Comparison of ENCODE assay signal across 10 cellular contexts in the genomic region with DNA sequence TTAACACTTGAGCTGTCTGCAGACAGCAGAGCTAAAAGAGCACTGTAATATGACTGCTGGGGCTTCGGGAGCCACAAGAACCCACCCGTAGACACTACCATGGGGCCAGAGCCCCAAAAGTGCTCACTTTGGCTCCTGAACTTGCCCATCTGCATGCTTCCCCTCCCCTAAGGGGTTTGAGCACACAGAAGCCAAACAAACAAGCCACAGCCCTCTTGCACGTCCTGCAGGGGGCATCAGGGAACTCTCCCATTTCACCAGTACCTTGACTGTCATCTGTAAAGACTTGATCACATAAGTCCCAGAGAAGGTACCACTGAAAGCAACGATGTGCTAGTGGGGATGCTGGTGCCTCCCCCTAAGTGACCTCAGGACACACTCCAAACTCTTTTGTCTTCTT.
DNase-seq lines count a peak whose midpoint lies in the region; ATAC-seq and TF ChIP-seq lines count a peak whose summit lies in the region.
"Had no signal": no experiment of that assay in that cellular context is flagged by ENCODE, and none has a peak within 500 bp of the region (broad histone marks: within the 10 kb centered on the region; RNA-seq: fewer than 3 reads in every experiment).

No MANE protein-coding gene starts in this region.

- H4K20me1 ChIP-seq in fibroblast of lung (ENCODE audit: control insufficient read depth, extremely low read depth, insufficient read depth, low read length) = no peaks in the 10 kb centered on the region

- H3K36me3 ChIP-seq in fibroblast of lung (ENCODE audit: control insufficient read depth, insufficient read depth, low read length) = no peaks in the 10 kb centered on the region

- ATAC-seq in GM18861 (IDR thresholded peaks at IDR 0.05; ENCODE audit: unreplicated experiment) (peak; percentile 74), GM21723 (IDR thresholded peaks at IDR 0.05; ENCODE audit: unreplicated experiment) (no peak), HG03378 (IDR thresholded peaks at IDR 0.05; ENCODE audit: unreplicated experiment) (no peak)
- ATAC-seq: activated T-cell treated with anti-CD3 and anti-CD28 coated beads, Interleukin-2, amount 50 U/mL, for 4 hours; stimulated activated naive CD8-positive, alpha-beta T cell treated with anti-CD3 and anti-CD28 coated beads, Interleukin-15, Interleukin-2, amounts not matched to agents 100 U/mL and 50 U/mL, for 24 hours had no signal

- H3K4me3 ChIP-seq in AG04449 (ENCODE audit: low read depth, low read length) = no peak overlapping the region
- no peak overlapping the region for H3K4me3 ChIP-seq in fibroblast of lung (replicated peaks in 1 of 4; ENCODE audit: control extremely low read depth in 1 of 4, insufficient read depth in 1 of 4, low read depth in 3 of 4, low read length in 4 of 4)

- intact Hi-C loops in cardiac septum (cut with DNase I) = no loop called here

- TF ChIP-seq CTCF in AG04449 (IDR thresholded peaks at IDR 0.05; ENCODE audit: insufficient read depth, low read length, missing control alignments) (peak; percentile 40), fibroblast of lung (conservative IDR thresholded peaks at IDR 0.05 in 1 of 2, IDR thresholded peaks at IDR 0.05 in 1 of 2; ENCODE audit: low read depth in 1 of 2, low read length in 2 of 2) (peak; percentile 25 to 40)

- H3K9me3 ChIP-seq in fibroblast of lung (ENCODE audit: control insufficient read depth, insufficient read depth, low read depth, low read length) = no peaks in the 10 kb centered on the region

- POLR2A ChIA-PET in AG04449 (lab: Yijun Ruan, JAX) = no interaction called here

- no peak overlapping the region for H3K9ac ChIP-seq in fibroblast of lung (ENCODE audit: insufficient read depth, low read length)

- no peak overlapping the region for H3K4me2 ChIP-seq in fibroblast of lung (ENCODE audit: extremely low read depth, insufficient read depth, low read length)

- no peaks in the 10 kb centered on the region for H3K79me2 ChIP-seq in fibroblast of lung (ENCODE audit: control insufficient read depth, insufficient read depth, low read length)

- DNase-seq in AG04449 (ENCODE audit: low read depth, low spot score) = no peak
- peak; percentile 67 for DNase-seq in NCI-H82 (lab: John Stamatoyannopoulos, UW)
- peak; percentile 17 to 32 for DNase-seq in fibroblast of lung (ENCODE audit: low read depth in 2 of 2)
- DNase-seq in NCI-H2196 treated with DMSO at 0.1 percent for 48 hours (lab: John Stamatoyannopoulos, UW; ENCODE audit: unreplicated experiment) = no peak
- DNase-seq in cardiac septum (ENCODE audit: low spot score) = no peak
- DNase-seq: activated T-cell treated with anti-CD3 and anti-CD28 coated beads, Interleukin-2, amount 50 U/mL, for 4 hours; stimulated activated naive CD8-positive, alpha-beta T cell treated with anti-CD3 and anti-CD28 coated beads, Interleukin-15, Interleukin-2, amounts not matched to agents 100 U/mL and 50 U/mL, for 24 hours had no signal

- no peak overlapping the region for H2AFZ ChIP-seq in fibroblast of lung (ENCODE audit: low read length)

- CTCF ChIA-PET in AG04449 (lab: Yijun Ruan, JAX) = interaction anchor here (0.7 to 2.0 kb wide), 3 partner anchors 8 to 22 kb away, joined by 3 to 8 read pairs (median 4); no protein-coding TSS in a partner anchor

- no peak overlapping the region for H3K27ac ChIP-seq in fibroblast of lung (ENCODE audit: insufficient read depth, low read length)

- H3K4me1 ChIP-seq in fibroblast of lung (ENCODE audit: control insufficient read depth, extremely low read depth, insufficient read depth, low read length) = no peaks in the 10 kb centered on the region

- H3K27me3 ChIP-seq in fibroblast of lung (ENCODE audit: control insufficient read depth, insufficient read depth, low read length) = no peaks in the 10 kb centered on the region

Comparison
In these comparisons a context has a peak if more than half of its experiments do, and no peak if none do; other contexts are left out.
1. DNase-seq: peak in NCI-H82 (single experiment) and fibroblast of lung (2 of 2); none in AG04449 (single experiment), NCI-H2196 treated with DMSO at 0.1 percent for 48 hours (single experiment) and cardiac septum (single experiment).